ENCODE assay signal across 9 cellular contexts in genomic region chr4:971670-972500, GRCh38. TPM values are rescaled to one million over a fixed set of nuclear protein-coding genes. Genes with fewer than 3 reads are reported as not detected.
DNase-seq lines count a peak whose midpoint lies in the region; ATAC-seq, FAIRE-seq and TF ChIP-seq lines count a peak whose summit lies in the region.
"Had no signal": no experiment of that assay in that cellular context is flagged by ENCODE, and none has a peak within 500 bp of the region (broad histone marks: within the 10 kb centered on the region; RNA-seq: fewer than 3 reads in every experiment).

No MANE protein-coding gene starts in this region.

- H2AFZ ChIP-seq in astrocyte (ENCODE audit: low read depth, low read length): no peak overlapping the region

- WGBS in tibial nerve, 2 donors: 58 to 73% methylated on average over 13 to 20 of the region's 24 CpGs

- TF ChIP-seq EP300 in tibial nerve (IDR thresholded peaks at IDR 0.05): no peak

- no peak overlapping the region for H3K27ac Mint-ChIP-seq in activated naive CD4-positive, alpha-beta T cell treated with anti-CD3 and anti-CD28 coated beads, Interleukin-2, amount 10 ng/mL, durations not matched to agents 7 days and 5 days
- no peak overlapping the region for H3K27ac Mint-ChIP-seq in astrocyte (ENCODE audit: unreplicated experiment)

- peaks cover 7% of the 10 kb centered on the region for H3K79me2 ChIP-seq in astrocyte (ENCODE audit: insufficient read depth, low read length)

- FAIRE-seq in astrocyte (lab: Jason Lieb, UNC): no peak

- TF ChIP-seq POLR2A in tibial nerve (IDR thresholded peaks at IDR 0.05): no peak

- H3K4me1 ChIP-seq in astrocyte (ENCODE audit: insufficient read depth, low read length) (peaks cover 10% of the 10 kb centered on the region), lower lobe of right lung (peaks cover 32% of the 10 kb centered on the region), tibial nerve (peaks cover 0 to 29% (median 21%) of the 10 kb centered on the region in 4 donors)

- no peaks in the 10 kb centered on the region for H3K9me3 Mint-ChIP-seq in activated naive CD4-positive, alpha-beta T cell treated with anti-CD3 and anti-CD28 coated beads, Interleukin-2, amount 10 ng/mL, durations not matched to agents 7 days and 5 days
- no peaks in the 10 kb centered on the region for H3K9me3 Mint-ChIP-seq in astrocyte (ENCODE audit: unreplicated experiment)

- DNase-seq in activated naive CD4-positive, alpha-beta T cell treated with anti-CD3 and anti-CD28 coated beads, Interleukin-2, amount 10 ng/mL, durations not matched to agents 7 days and 5 days: no peak
- DNase-seq in activated naive CD4-positive, alpha-beta T cell treated with anti-CD3 and anti-CD28 coated beads, Interleukin-2, amount 50 U/mL, for 16 hours: no peak
- DNase-seq in astrocyte (ENCODE audit: low read depth) (no peak), lower lobe of right lung (no peak), tibial nerve (ENCODE audit: low spot score in 2 of 2) (no peak), iPS-NIHi11 (ENCODE audit: low spot score) (no peak), T1000 (lab: John Stamatoyannopoulos, UW) (no peak), NCI-H510A (lab: John Stamatoyannopoulos, UW) (no peak)
- DNase-seq: NCI-H510A treated with DMSO at 0.1 percent for 48 hours had no signal

- CTCF ChIA-PET in activated naive CD4-positive, alpha-beta T cell treated with anti-CD3 and anti-CD28 coated beads, Interleukin-2, amount 10 ng/mL, durations not matched to agents 7 days and 5 days (lab: Charles Lee): no interaction called here

- no peaks in the 10 kb centered on the region for H3K36me3 Mint-ChIP-seq in activated naive CD4-positive, alpha-beta T cell treated with anti-CD3 and anti-CD28 coated beads, Interleukin-2, amount 10 ng/mL, durations not matched to agents 7 days and 5 days
- H3K36me3 Mint-ChIP-seq in astrocyte (ENCODE audit: low read depth, unreplicated experiment): peaks cover 5% of the 10 kb centered on the region

- H3K4me3 ChIP-seq in astrocyte (ENCODE audit: insufficient read depth, low read depth, low read length) (peak overlapping the region; percentile 68), lower lobe of right lung (peak overlapping the region; percentile 88), tibial nerve (peak overlapping the region in 3 of 4 donors; percentile 52 to 95 (median 72))

- peak overlapping the region; percentile 94 for H3K4me2 ChIP-seq in astrocyte (ENCODE audit: low read length)

- peak overlapping the region; percentile 53 for H3K4me3 Mint-ChIP-seq in activated naive CD4-positive, alpha-beta T cell treated with anti-CD3 and anti-CD28 coated beads, Interleukin-2, amount 10 ng/mL, durations not matched to agents 7 days and 5 days
- peak overlapping the region; percentile 69 for H3K4me3 Mint-ChIP-seq in astrocyte (ENCODE audit: unreplicated experiment)

- intact Hi-C loops in lower lobe of right lung (cut with DNase I): no loop called here

- H3K9me3 ChIP-seq in astrocyte (ENCODE audit: insufficient read depth, low read depth, low read length) (no peaks in the 10 kb centered on the region), lower lobe of right lung (no peaks in the 10 kb centered on the region), tibial nerve (no peaks in the 10 kb centered on the region)

- no peaks in the 10 kb centered on the region for H3K36me3 ChIP-seq in astrocyte (ENCODE audit: insufficient read depth, low read length)
- peaks cover under 1% of the 10 kb centered on the region for H3K36me3 ChIP-seq in lower lobe of right lung
- peaks cover 0 to 9% (median 0%) of the 10 kb centered on the region in 3 donors for H3K36me3 ChIP-seq in tibial nerve

- H3K27me3 Mint-ChIP-seq in activated naive CD4-positive, alpha-beta T cell treated with anti-CD3 and anti-CD28 coated beads, Interleukin-2, amount 10 ng/mL, durations not matched to agents 7 days and 5 days: peaks cover 9% of the 10 kb centered on the region
- H3K27me3 Mint-ChIP-seq in astrocyte (ENCODE audit: low read depth, unreplicated experiment): no peaks in the 10 kb centered on the region

- TF ChIP-seq CTCF in astrocyte (IDR thresholded peaks at IDR 0.05; ENCODE audit: insufficient read depth, low read depth, low read length) (no peak), lower lobe of right lung (IDR thresholded peaks at IDR 0.05) (no peak), tibial nerve (IDR thresholded peaks at IDR 0.05) (no peak)

- no peak overlapping the region for H3K27ac ChIP-seq in astrocyte (ENCODE audit: low read depth, low read length)
- no peak overlapping the region for H3K27ac ChIP-seq in lower lobe of right lung
- H3K27ac ChIP-seq in tibial nerve: peak overlapping the region in 1 of 4 donors; percentile 80

- H3K4me1 Mint-ChIP-seq in activated naive CD4-positive, alpha-beta T cell treated with anti-CD3 and anti-CD28 coated beads, Interleukin-2, amount 10 ng/mL, durations not matched to agents 7 days and 5 days: peaks cover 15% of the 10 kb centered on the region
- H3K4me1 Mint-ChIP-seq in astrocyte (ENCODE audit: low read depth, unreplicated experiment): no peaks in the 10 kb centered on the region

- no peaks in the 10 kb centered on the region for H3K27me3 ChIP-seq in astrocyte (ENCODE audit: insufficient read depth, low read length)
- no peaks in the 10 kb centered on the region for H3K27me3 ChIP-seq in lower lobe of right lung (ENCODE audit: low read depth)
- no peaks in the 10 kb centered on the region for H3K27me3 ChIP-seq in tibial nerve

- ATAC-seq in lower lobe of right lung: no peak

- H3K9ac ChIP-seq in astrocyte (ENCODE audit: low read length): peak overlapping the region; percentile 76

- peaks cover 36% of the 10 kb centered on the region for H4K20me1 ChIP-seq in astrocyte (ENCODE audit: insufficient read depth, low read length)

RNA-seq across cellular contexts. Expression of gene DGKQ, which starts 1.5 kb away (rescaled TPM):
- total RNA-seq in astrocyte (19.0 and 20.2 TPM in 2 replicates), lower lobe of right lung (18.8 TPM), tibial nerve (10 to 100 TPM in 3 of 4 donors, 1 to 10 TPM in 1; 9.0 to 23.4 (median 13.6) TPM)

RNA-seq across cellular contexts. Expression of gene IDUA, which starts 15.0 kb away (rescaled TPM):
- total RNA-seq in astrocyte: 20.5 and 27.0 TPM in 2 replicates
- 46.0 TPM for total RNA-seq in lower lobe of right lung
- 10 to 100 TPM; 23.9 to 79.4 (median 52.9) TPM for total RNA-seq in tibial nerve

RNA-seq across cellular contexts. Expression of gene SLC26A1, which starts 21.3 kb away (rescaled TPM):
- total RNA-seq in astrocyte: 0.34 and 0.38 TPM in 2 replicates
- 1.0 TPM for total RNA-seq in lower lobe of right lung
- total RNA-seq in tibial nerve: under 1 TPM in 3 of 4 donors, not detected in 1; 0.20 to 0.30 (median 0.21) TPM

RNA-seq across cellular contexts. Expression of gene FGFRL1, which starts 39.5 kb away (rescaled TPM):
- total RNA-seq in astrocyte: 64.2 and 64.9 TPM in 2 replicates
- 23.4 TPM for total RNA-seq in lower lobe of right lung
- total RNA-seq in tibial nerve: 10 to 100 TPM; 18.1 to 39.6 (median 26.4) TPM

RNA-seq across cellular contexts. Expression of gene TMEM175, which starts 39.6 kb away (rescaled TPM):
- 22.1 and 27.8 TPM in 2 replicates for total RNA-seq in astrocyte
- total RNA-seq in lower lobe of right lung: 45.3 TPM
- total RNA-seq in tibial nerve: 10 to 100 TPM; 33.3 to 61.2 (median 39.0) TPM
